ENCODE assay signal across 7 cellular contexts in genomic region chr2:111441614-111442013, GRCh38.
DNase-seq lines count a peak whose midpoint lies in the region; ATAC-seq and TF ChIP-seq lines count a peak whose summit lies in the region.
"Not testable (repeated sequence)": the region's sequence is repeated elsewhere in the genome, so short reads cannot be mapped to it uniquely, and the experiment has no call there.

No MANE protein-coding gene starts in this region.

- DNase-seq in HFFc6; RWPE2 (ENCODE audit: low spot score); activated CD4-positive, alpha-beta T cell treated with anti-CD3 and anti-CD28 coated beads, Interleukin-2, amount 10 ng/mL, durations not matched to agents 24 days and 14 days; activated T-helper 1 cell treated with anti-CD3 and anti-CD28 coated beads, Interleukin-12 subunit alpha, Interleukin-12 subunit beta, Interleukin-2, Interleukin-4 antibody, amounts not matched to agents 30 ng/mL and 10 ng/mL and 1 ng/mL, durations not matched to agents 14 hours and 24 hours and 36 hours (ENCODE audit: low spot score); osteoblast (ENCODE audit: insufficient read length, low spot score, missing footprints): not testable (repeated sequence)
- peak; percentile 31 for DNase-seq in amniotic epithelial cell (ENCODE audit: low read depth)

- not testable (repeated sequence) for H3K9me3 Mint-ChIP-seq in HFFc6; activated CD4-positive, alpha-beta T cell treated with anti-CD3 and anti-CD28 coated beads, Interleukin-2, amount 10 ng/mL, durations not matched to agents 24 days and 14 days; activated T-helper 1 cell treated with anti-CD3 and anti-CD28 coated beads, Interleukin-12 subunit alpha, Interleukin-12 subunit beta, Interleukin-2, Interleukin-4 antibody, amounts not matched to agents 30 ng/mL and 10 ng/mL and 1 ng/mL, durations not matched to agents 14 hours and 24 hours and 36 hours; stimulated activated naive CD8-positive, alpha-beta T cell treated with anti-CD3 and anti-CD28 coated beads, Interleukin-15, Interleukin-2, amounts not matched to agents 100 ng/mL and 50 ng/mL, for 24 hours

- H4K20me1 ChIP-seq in osteoblast (ENCODE audit: insufficient read depth, low read length), result not testable (repeated sequence)

- TF ChIP-seq CTCF in HFFc6 (IDR thresholded peaks at IDR 0.05); RWPE2 (IDR thresholded peaks at IDR 0.05; ENCODE audit: poor library complexity, severe bottlenecking); osteoblast (IDR thresholded peaks at IDR 0.05; ENCODE audit: extremely low read depth, low read depth, low read length): not testable (repeated sequence)

- H3K4me1 ChIP-seq in RWPE2 (ENCODE audit: insufficient read depth, poor library complexity, severe bottlenecking); osteoblast (ENCODE audit: insufficient read depth, low read length): not testable (repeated sequence)

- H3K4me2 ChIP-seq in osteoblast (ENCODE audit: insufficient read depth, low read length), result not testable (repeated sequence)

- H3K4me3 ChIP-seq in RWPE2 (ENCODE audit: severe bottlenecking); osteoblast (ENCODE audit: insufficient read depth, low read length): not testable (repeated sequence)

- intact Hi-C loops in activated CD4-positive, alpha-beta T cell treated with anti-CD3 and anti-CD28 coated beads, Interleukin-2, amount 10 ng/mL, durations not matched to agents 24 days and 14 days (cut with micrococcal nuclease); activated T-helper 1 cell treated with anti-CD3 and anti-CD28 coated beads, Interleukin-12 subunit alpha, Interleukin-12 subunit beta, Interleukin-2, Interleukin-4 antibody, amounts not matched to agents 30 ng/mL and 10 ng/mL and 1 ng/mL, durations not matched to agents 14 hours and 24 hours and 36 hours (cut with micrococcal nuclease): not testable (repeated sequence)

- not testable (repeated sequence) for H3K36me3 Mint-ChIP-seq in HFFc6 (ENCODE audit: low read depth); activated CD4-positive, alpha-beta T cell treated with anti-CD3 and anti-CD28 coated beads, Interleukin-2, amount 10 ng/mL, durations not matched to agents 24 days and 14 days (ENCODE audit: low read depth); activated T-helper 1 cell treated with anti-CD3 and anti-CD28 coated beads, Interleukin-12 subunit alpha, Interleukin-12 subunit beta, Interleukin-2, Interleukin-4 antibody, amounts not matched to agents 30 ng/mL and 10 ng/mL and 1 ng/mL, durations not matched to agents 14 hours and 24 hours and 36 hours (ENCODE audit: low read depth); stimulated activated naive CD8-positive, alpha-beta T cell treated with anti-CD3 and anti-CD28 coated beads, Interleukin-15, Interleukin-2, amounts not matched to agents 100 ng/mL and 50 ng/mL, for 24 hours (ENCODE audit: low read depth)

- peak overlapping the region; percentile 51 for H3K27ac Mint-ChIP-seq in HFFc6
- H3K27ac Mint-ChIP-seq in activated CD4-positive, alpha-beta T cell treated with anti-CD3 and anti-CD28 coated beads, Interleukin-2, amount 10 ng/mL, durations not matched to agents 24 days and 14 days, result peak overlapping the region; percentile 91
- peak overlapping the region; percentile 84 for H3K27ac Mint-ChIP-seq in activated T-helper 1 cell treated with anti-CD3 and anti-CD28 coated beads, Interleukin-12 subunit alpha, Interleukin-12 subunit beta, Interleukin-2, Interleukin-4 antibody, amounts not matched to agents 30 ng/mL and 10 ng/mL and 1 ng/mL, durations not matched to agents 14 hours and 24 hours and 36 hours
- H3K27ac Mint-ChIP-seq in stimulated activated naive CD8-positive, alpha-beta T cell treated with anti-CD3 and anti-CD28 coated beads, Interleukin-15, Interleukin-2, amounts not matched to agents 100 ng/mL and 50 ng/mL, for 24 hours, result peak overlapping the region; percentile 96

- peaks cover 12% of the 10 kb centered on the region for H3K79me2 ChIP-seq in osteoblast (ENCODE audit: insufficient read depth, low read length)

- not testable (repeated sequence) for H3K27me3 ChIP-seq in RWPE2 (ENCODE audit: insufficient read depth, poor library complexity, severe bottlenecking); osteoblast (ENCODE audit: insufficient read depth, low read length)

- H3K4me1 Mint-ChIP-seq in HFFc6 (ENCODE audit: low read depth), result peaks cover 10% of the 10 kb centered on the region; the same call in 1 of the 2 replicates
- H3K4me1 Mint-ChIP-seq in activated CD4-positive, alpha-beta T cell treated with anti-CD3 and anti-CD28 coated beads, Interleukin-2, amount 10 ng/mL, durations not matched to agents 24 days and 14 days; activated T-helper 1 cell treated with anti-CD3 and anti-CD28 coated beads, Interleukin-12 subunit alpha, Interleukin-12 subunit beta, Interleukin-2, Interleukin-4 antibody, amounts not matched to agents 30 ng/mL and 10 ng/mL and 1 ng/mL, durations not matched to agents 14 hours and 24 hours and 36 hours (ENCODE audit: low read depth): not testable (repeated sequence)
- peaks cover 16% of the 10 kb centered on the region for H3K4me1 Mint-ChIP-seq in stimulated activated naive CD8-positive, alpha-beta T cell treated with anti-CD3 and anti-CD28 coated beads, Interleukin-15, Interleukin-2, amounts not matched to agents 100 ng/mL and 50 ng/mL, for 24 hours (ENCODE audit: low read depth)

- H3K27ac ChIP-seq in RWPE2 (ENCODE audit: poor library complexity, severe bottlenecking), result not testable (repeated sequence)
- H3K27ac ChIP-seq in osteoblast (ENCODE audit: low read depth, low read length), result peak overlapping the region; percentile 68

- H3K27me3 Mint-ChIP-seq in HFFc6 (ENCODE audit: insufficient read depth); activated CD4-positive, alpha-beta T cell treated with anti-CD3 and anti-CD28 coated beads, Interleukin-2, amount 10 ng/mL, durations not matched to agents 24 days and 14 days; activated T-helper 1 cell treated with anti-CD3 and anti-CD28 coated beads, Interleukin-12 subunit alpha, Interleukin-12 subunit beta, Interleukin-2, Interleukin-4 antibody, amounts not matched to agents 30 ng/mL and 10 ng/mL and 1 ng/mL, durations not matched to agents 14 hours and 24 hours and 36 hours (ENCODE audit: insufficient read depth); stimulated activated naive CD8-positive, alpha-beta T cell treated with anti-CD3 and anti-CD28 coated beads, Interleukin-15, Interleukin-2, amounts not matched to agents 100 ng/mL and 50 ng/mL, for 24 hours: not testable (repeated sequence)

- not testable (repeated sequence) for H3K4me3 Mint-ChIP-seq in HFFc6
- H3K4me3 Mint-ChIP-seq in activated CD4-positive, alpha-beta T cell treated with anti-CD3 and anti-CD28 coated beads, Interleukin-2, amount 10 ng/mL, durations not matched to agents 24 days and 14 days, result peak overlapping the region; percentile 48
- H3K4me3 Mint-ChIP-seq in activated T-helper 1 cell treated with anti-CD3 and anti-CD28 coated beads, Interleukin-12 subunit alpha, Interleukin-12 subunit beta, Interleukin-2, Interleukin-4 antibody, amounts not matched to agents 30 ng/mL and 10 ng/mL and 1 ng/mL, durations not matched to agents 14 hours and 24 hours and 36 hours, result peak overlapping the region; percentile 33
- H3K4me3 Mint-ChIP-seq in stimulated activated naive CD8-positive, alpha-beta T cell treated with anti-CD3 and anti-CD28 coated beads, Interleukin-15, Interleukin-2, amounts not matched to agents 100 ng/mL and 50 ng/mL, for 24 hours, result peak overlapping the region; percentile 33

- ATAC-seq in RWPE2 (ENCODE audit: low read depth), result 0 out of 3 replicates have a peak, but pooled peaks have one; percentile 26

- not testable (repeated sequence) for H3K9me3 ChIP-seq in RWPE2 (ENCODE audit: severe bottlenecking); osteoblast (ENCODE audit: low read depth, low read length)

- not testable (repeated sequence) for H2AFZ ChIP-seq in osteoblast (ENCODE audit: low read length)

- not testable (repeated sequence) for H3K36me3 ChIP-seq in RWPE2 (ENCODE audit: low read depth); osteoblast (ENCODE audit: insufficient read depth, low read length)
